9 cellular contexts compared by ENCODE assay signal in genomic region chr13:80363890-80364503, GRCh38. TPM values are rescaled to one million over a fixed set of nuclear protein-coding genes. Genes with fewer than 3 reads are reported as not detected.
DNase-seq lines count a peak whose midpoint lies in the region; ATAC-seq and TF ChIP-seq lines count a peak whose summit lies in the region.
"Had no signal": no experiment of that assay in that cellular context is flagged by ENCODE, and none has a peak within 500 bp of the region (broad histone marks: within the 10 kb centered on the region; RNA-seq: fewer than 3 reads in every experiment).

No MANE protein-coding gene starts in this region.

- DNase-seq in ELR (ENCODE audit: low read depth) (peak; percentile 62), NB4 (ENCODE audit: low read depth) (peak; percentile 46), body of pancreas (no peak), lung microvascular endothelial cell (ENCODE audit: low read depth in 2 of 2) (peak; percentile 49 to 66)
- DNase-seq in activated CD4-positive, CD25-positive, alpha-beta regulatory T cell treated with anti-CD3 and anti-CD28 coated beads, Interleukin-2, amount 50 U/mL, for 72 hours: no peak
- DNase-seq in activated CD4-positive, alpha-beta memory T cell treated with anti-CD3 and anti-CD28 coated beads, Interleukin-2, amount 10 ng/mL, durations not matched to agents 7 days and 5 days: no peak
- DNase-seq in activated naive CD4-positive, alpha-beta T cell treated with anti-CD3 and anti-CD28 coated beads for 36 hours: no peak

- peak; percentile 65 for TF ChIP-seq CTCF in NB4 (IDR thresholded peaks at IDR 0.05; ENCODE audit: low read depth, low read length)
- TF ChIP-seq CTCF in body of pancreas (IDR thresholded peaks at IDR 0.05): peak; percentile 35 to 82 (median 70)

- H3K4me3 Mint-ChIP-seq in activated CD4-positive, alpha-beta memory T cell treated with anti-CD3 and anti-CD28 coated beads, Interleukin-2, amount 10 ng/mL, durations not matched to agents 7 days and 5 days: no peak overlapping the region
- no peak overlapping the region for H3K4me3 Mint-ChIP-seq in activated naive CD4-positive, alpha-beta T cell treated with anti-CD3 and anti-CD28 coated beads for 36 hours

- H3K4me1 Mint-ChIP-seq in activated CD4-positive, alpha-beta memory T cell treated with anti-CD3 and anti-CD28 coated beads, Interleukin-2, amount 10 ng/mL, durations not matched to agents 7 days and 5 days: no peaks in the 10 kb centered on the region
- H3K4me1 Mint-ChIP-seq in activated naive CD4-positive, alpha-beta T cell treated with anti-CD3 and anti-CD28 coated beads for 36 hours (ENCODE audit: low read depth): no peaks in the 10 kb centered on the region

- no peak for TF ChIP-seq POLR2A in NB4 (IDR thresholded peaks at IDR 0.05; ENCODE audit: extremely low read depth, insufficient read length)
- no peak for TF ChIP-seq POLR2A in body of pancreas (IDR thresholded peaks at IDR 0.05)

- H3K9me3 Mint-ChIP-seq in activated CD4-positive, alpha-beta memory T cell treated with anti-CD3 and anti-CD28 coated beads, Interleukin-2, amount 10 ng/mL, durations not matched to agents 7 days and 5 days: no peaks in the 10 kb centered on the region
- no peaks in the 10 kb centered on the region for H3K9me3 Mint-ChIP-seq in activated naive CD4-positive, alpha-beta T cell treated with anti-CD3 and anti-CD28 coated beads for 36 hours

- CTCF ChIA-PET in activated CD4-positive, alpha-beta memory T cell treated with anti-CD3 and anti-CD28 coated beads, Interleukin-2, amount 10 ng/mL, durations not matched to agents 7 days and 5 days (lab: Charles Lee): interaction anchor here (0.9 kb wide), 1 partner anchor 21 kb away, joined by 3 read pairs; no protein-coding TSS in a partner anchor
- CTCF ChIA-PET in activated naive CD4-positive, alpha-beta T cell treated with anti-CD3 and anti-CD28 coated beads for 36 hours (lab: Charles Lee): interaction anchor here (1.0 to 1.8 kb wide), 2 partner anchors 19 to 22 kb away, joined by 3 to 13 read pairs; no protein-coding TSS in a partner anchor

- no peak for ATAC-seq in body of pancreas
- ATAC-seq in GM18870 (IDR thresholded peaks at IDR 0.05; ENCODE audit: unreplicated experiment): no peak

- no peaks in the 10 kb centered on the region for H3K36me3 Mint-ChIP-seq in activated CD4-positive, alpha-beta memory T cell treated with anti-CD3 and anti-CD28 coated beads, Interleukin-2, amount 10 ng/mL, durations not matched to agents 7 days and 5 days (ENCODE audit: low read depth)
- no peaks in the 10 kb centered on the region for H3K36me3 Mint-ChIP-seq in activated naive CD4-positive, alpha-beta T cell treated with anti-CD3 and anti-CD28 coated beads for 36 hours (ENCODE audit: low read depth)

- 0 to 1% methylated on average over 3 of the region's 3 CpGs for WGBS in body of pancreas, 2 donors

- H3K4me1 ChIP-seq in body of pancreas: peaks cover 5% of the 10 kb centered on the region

- POLR2A ChIA-PET in activated CD4-positive, alpha-beta memory T cell treated with anti-CD3 and anti-CD28 coated beads, Interleukin-2, amount 10 ng/mL, durations not matched to agents 7 days and 5 days (lab: Charles Lee): no interaction called here

- no peak overlapping the region for H3K27ac ChIP-seq in body of pancreas

- no peaks in the 10 kb centered on the region for H3K27me3 Mint-ChIP-seq in activated CD4-positive, alpha-beta memory T cell treated with anti-CD3 and anti-CD28 coated beads, Interleukin-2, amount 10 ng/mL, durations not matched to agents 7 days and 5 days
- H3K27me3 Mint-ChIP-seq in activated naive CD4-positive, alpha-beta T cell treated with anti-CD3 and anti-CD28 coated beads for 36 hours (ENCODE audit: low read depth): peaks cover 2% of the 10 kb centered on the region

- H3K27me3 ChIP-seq in body of pancreas: no peaks in the 10 kb centered on the region

- H3K4me3 ChIP-seq in NB4 (ENCODE audit: low read depth, low read length): no peak overlapping the region
- H3K4me3 ChIP-seq in body of pancreas: no peak overlapping the region

- intact Hi-C loops in body of pancreas (cut with DNase I): no loop called here
- intact Hi-C loops in activated naive CD4-positive, alpha-beta T cell treated with anti-CD3 and anti-CD28 coated beads for 36 hours (cut with micrococcal nuclease): loop anchor here (1.0 to 5.0 kb wide), 6 partner anchors 22 to 942 kb away; no protein-coding TSS in a partner anchor

- H3K36me3 ChIP-seq in body of pancreas (replicated peaks in 1 of 2; ENCODE audit: insufficient read depth in 1 of 2, low read depth in 2 of 2): no peaks in the 10 kb centered on the region

- no peaks in the 10 kb centered on the region for H3K9me3 ChIP-seq in body of pancreas

- no peak overlapping the region for H3K27ac Mint-ChIP-seq in activated CD4-positive, alpha-beta memory T cell treated with anti-CD3 and anti-CD28 coated beads, Interleukin-2, amount 10 ng/mL, durations not matched to agents 7 days and 5 days
- no peak overlapping the region for H3K27ac Mint-ChIP-seq in activated naive CD4-positive, alpha-beta T cell treated with anti-CD3 and anti-CD28 coated beads for 36 hours

RNA-seq across cellular contexts. Expression of gene SPRY2, which starts 23.1 kb away (rescaled TPM):
- total RNA-seq in body of pancreas (10 to 100 TPM; 26.5 to 33.3 TPM), lung microvascular endothelial cell (10.2 and 14.7 TPM in 2 replicates)
- not detected for total RNA-seq in activated CD4-positive, alpha-beta memory T cell treated with anti-CD3 and anti-CD28 coated beads, Interleukin-2, amount 10 ng/mL, durations not matched to agents 7 days and 5 days
- total RNA-seq in activated naive CD4-positive, alpha-beta T cell treated with anti-CD3 and anti-CD28 coated beads for 36 hours: under 1 TPM; 0.26 to 0.44 TPM
- total RNA-seq: T-helper 1 cell treated with Interleukin-12 subunit alpha and Interleukin-12 subunit beta and Interleukin-4 antibody, amounts not matched to agents 30 ng/mL and 1 ng/mL, for 36 hours had no signal

Comparison
In these comparisons a context has a peak if more than half of its experiments do, and no peak if none do; other contexts are left out.
1. DNase-seq: peak in ELR (single experiment), NB4 (single experiment) and lung microvascular endothelial cell (2 of 2); none in body of pancreas (0 of 4), activated CD4-positive, CD25-positive, alpha-beta regulatory T cell treated with anti-CD3 and anti-CD28 coated beads, Interleukin-2, amount 50 U/mL, for 72 hours (single experiment), activated CD4-positive, alpha-beta memory T cell treated with anti-CD3 and anti-CD28 coated beads, Interleukin-2, amount 10 ng/mL, durations not matched to agents 7 days and 5 days (single experiment) and activated naive CD4-positive, alpha-beta T cell treated with anti-CD3 and anti-CD28 coated beads for 36 hours (single experiment).